ENCODE assay signal across 1 cellular context in genomic region chr9:37937403-37937802, GRCh38.
TF ChIP-seq lines count a peak whose summit lies in the region.

No MANE protein-coding gene starts in this region.

TF ChIP-seq in HCT116, 20 proteins besides CTCF, POLR2A, EP300 and RAD21:
- TF ChIP-seq EGR1 (IDR thresholded peaks at IDR 0.05; ENCODE audit: low read depth) (no peak), TCF7L2 (IDR thresholded peaks at IDR 0.05; ENCODE audit: borderline replicate concordance, extremely low read depth, insufficient read depth, insufficient read length) (no peak), SRF (IDR thresholded peaks at IDR 0.05; ENCODE audit: low read depth) (no peak), FOSL1 (IDR thresholded peaks at IDR 0.05; ENCODE audit: low read depth) (no peak), SIN3A (IDR thresholded peaks at IDR 0.05; ENCODE audit: low read depth) (no peak), CEBPB (IDR thresholded peaks at IDR 0.05; ENCODE audit: low read depth) (no peak)
